ENCODE assay signal across 13 cellular contexts in the genomic region with DNA sequence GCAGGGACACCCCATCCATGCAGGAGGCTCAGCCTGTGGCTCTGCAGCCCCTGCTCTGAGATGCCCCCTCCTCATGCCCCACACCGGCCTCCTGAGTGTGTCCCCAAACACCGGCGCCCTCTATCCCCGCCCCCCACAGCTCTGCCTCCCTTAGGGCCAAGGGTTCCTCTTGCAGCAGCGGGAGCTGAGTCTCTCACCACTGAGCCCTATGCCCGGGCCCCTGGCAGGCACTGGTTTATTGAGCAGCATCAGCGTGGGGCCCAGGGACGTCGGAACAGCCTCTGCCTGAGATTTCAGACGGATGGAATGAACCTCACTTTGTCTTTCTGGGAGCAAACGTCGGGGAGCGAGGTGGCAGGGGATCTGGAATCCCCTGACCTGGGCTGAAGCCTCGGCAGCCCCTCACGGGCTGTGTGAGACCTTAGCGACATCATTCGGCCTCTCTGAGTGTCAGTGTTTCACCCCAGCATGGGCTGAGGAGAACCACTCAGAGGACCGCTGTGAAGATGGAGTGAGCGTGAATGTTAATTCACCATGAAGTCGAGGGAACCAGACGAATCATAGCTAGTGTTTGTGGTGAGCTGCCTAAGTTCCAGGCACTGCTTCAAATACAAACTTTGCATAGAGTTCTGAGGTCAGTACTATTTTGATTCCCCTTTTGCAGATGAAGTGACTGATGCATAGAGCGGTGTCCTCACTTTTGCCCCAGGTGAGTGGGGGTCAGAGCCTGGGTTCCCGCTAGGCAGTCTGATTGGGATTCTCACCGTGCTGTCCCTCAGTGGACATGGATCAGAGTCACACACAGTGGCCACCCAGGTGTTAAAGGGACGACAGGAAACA. TPM values are rescaled to one million over a fixed set of nuclear protein-coding genes. Genes with fewer than 3 reads are reported as not detected.
DNase-seq lines count a peak whose midpoint lies in the region; ATAC-seq, FAIRE-seq and TF ChIP-seq lines count a peak whose summit lies in the region.
"Had no signal": no experiment of that assay in that cellular context is flagged by ENCODE, and none has a peak within 500 bp of the region (broad histone marks: within the 10 kb centered on the region; RNA-seq: fewer than 3 reads in every experiment).

No MANE protein-coding gene starts in this region.

- no peak for DNase-seq in activated naive CD4-positive, alpha-beta T cell treated with anti-CD3 and anti-CD28 coated beads, Interleukin-2, amount 50 U/mL, for 72 hours (ENCODE audit: low spot score in 2 of 2)
- DNase-seq in activated naive CD4-positive, alpha-beta T cell (lab: John Stamatoyannopoulos, UW), result no peak
- DNase-seq in RWPE1 (ENCODE audit: low spot score) (no peak), D721Med (ENCODE audit: insufficient read length, low spot score) (no peak), globus pallidus (ENCODE audit: low spot score) (no peak), suprapubic skin (ENCODE audit: low spot score in 2 of 2) (no peak)
- DNase-seq: adrenal gland, NCI-H1417 treated with DMSO at 0.1 percent for 48 hours, T-helper 9 cell had no signal

- TF ChIP-seq EP300 in gastroesophageal sphincter (IDR thresholded peaks at IDR 0.05) (no peak), suprapubic skin (IDR thresholded peaks at IDR 0.05) (no peak)

- POLR2A ChIA-PET in RWPE1 (lab: Yijun Ruan, JAX; ENCODE audit: low non-redundant PET), result no interaction called here

- TF ChIP-seq CTCF in RWPE1 (conservative IDR thresholded peaks at IDR 0.05; ENCODE audit: low read depth) (no peak), D721Med (IDR thresholded peaks at IDR 0.05; ENCODE audit: insufficient read depth, missing control alignments) (no peak), gastroesophageal sphincter (IDR thresholded peaks at IDR 0.05) (no peak), suprapubic skin (IDR thresholded peaks at IDR 0.05) (no peak)

- ATAC-seq in activated naive CD4-positive, alpha-beta T cell treated with anti-CD3 and anti-CD28 coated beads, Interleukin-2, amount 50 U/mL, for 72 hours, result peak; percentile 56 to 61
- ATAC-seq in HG02840 (IDR thresholded peaks at IDR 0.05; ENCODE audit: low FRiP score, unreplicated experiment), result peak; percentile 44
- no peak for ATAC-seq in gastroesophageal sphincter

- no peaks in the 10 kb centered on the region for H3K9me3 Mint-ChIP-seq in activated naive CD4-positive, alpha-beta T cell treated with anti-CD3 and anti-CD28 coated beads, Interleukin-2, amount 50 U/mL, for 72 hours
- H3K9me3 Mint-ChIP-seq: neural crest cell had no signal

- no peak for TF ChIP-seq POLR2A in gastroesophageal sphincter (IDR thresholded peaks at IDR 0.05)
- TF ChIP-seq POLR2A in suprapubic skin (IDR thresholded peaks at IDR 0.05), result no peak

- H3K4me3 ChIP-seq in gastroesophageal sphincter (no peak overlapping the region), suprapubic skin (no peak overlapping the region)
- H3K4me3 ChIP-seq: adrenal gland, hepatocyte had no signal

- H3K27ac Mint-ChIP-seq in activated naive CD4-positive, alpha-beta T cell treated with anti-CD3 and anti-CD28 coated beads, Interleukin-2, amount 50 U/mL, for 72 hours, result peak overlapping the region in 1 of 2 donors; percentile 74

- CTCF ChIA-PET in RWPE1 (lab: Yijun Ruan, JAX), result interaction anchor here (0.7 kb wide), 1 partner anchor 81 kb away, joined by 4 read pairs; no protein-coding TSS in a partner anchor

- H3K27me3 ChIP-seq in gastroesophageal sphincter, result peaks cover 18% of the 10 kb centered on the region
- H3K27me3 ChIP-seq in suprapubic skin, result peaks cover 4% of the 10 kb centered on the region

- no peak for FAIRE-seq in D721Med (lab: Jason Lieb, UNC)

- WGBS in gastroesophageal sphincter (ENCODE audit: low coverage in 1 of 2), 2 donors, result 65 to 79% methylated on average over 5 to 6 of the region's 25 CpGs
- 73% methylated on average over 25 of the region's 25 CpGs for WGBS in suprapubic skin

- peak overlapping the region; percentile 99 for H3K27ac ChIP-seq in RWPE1
- H3K27ac ChIP-seq in gastroesophageal sphincter, result no peak overlapping the region
- no peak overlapping the region for H3K27ac ChIP-seq in suprapubic skin
- H3K27ac ChIP-seq: adrenal gland, hepatocyte had no signal

- no peaks in the 10 kb centered on the region for H3K36me3 Mint-ChIP-seq in activated naive CD4-positive, alpha-beta T cell treated with anti-CD3 and anti-CD28 coated beads, Interleukin-2, amount 50 U/mL, for 72 hours

- H3K9me3 ChIP-seq in gastroesophageal sphincter, result no peaks in the 10 kb centered on the region
- no peaks in the 10 kb centered on the region for H3K9me3 ChIP-seq in suprapubic skin
- H3K9me3 ChIP-seq: adrenal gland had no signal

- peaks cover 0 to 12% (median 8%) of the 10 kb centered on the region in 3 donors for H3K4me1 ChIP-seq in gastroesophageal sphincter
- peaks cover 34% of the 10 kb centered on the region for H3K4me1 ChIP-seq in suprapubic skin

- H3K36me3 ChIP-seq in gastroesophageal sphincter (no peaks in the 10 kb centered on the region), suprapubic skin (no peaks in the 10 kb centered on the region)
- H3K36me3 ChIP-seq: adrenal gland had no signal

RNA-seq across cellular contexts. Expression of a gene that starts 5.3 kb away (rescaled TPM):
- total RNA-seq in activated naive CD4-positive, alpha-beta T cell treated with anti-CD3 and anti-CD28 coated beads, Interleukin-2, amount 50 U/mL, for 72 hours, result 1 to 10 TPM in 1 of 2 donors, under 1 TPM in 1; 0.46 to 1.4 TPM
- total RNA-seq in gastroesophageal sphincter (1 to 10 TPM in 1 of 4 donors, under 1 TPM in 2, not detected in 1; 0.52 to 1.9 (median 0.94) TPM), suprapubic skin (10 to 100 TPM; 11.0 to 13.0 (median 11.4) TPM)

RNA-seq across cellular contexts. Expression of a gene that starts 43.2 kb away (rescaled TPM):
- 10 to 100 TPM; 31.0 to 38.6 TPM for total RNA-seq in activated naive CD4-positive, alpha-beta T cell treated with anti-CD3 and anti-CD28 coated beads, Interleukin-2, amount 50 U/mL, for 72 hours
- total RNA-seq in gastroesophageal sphincter (10 to 100 TPM; 23.4 to 32.5 (median 26.8) TPM), suprapubic skin (10 to 100 TPM; 20.4 to 39.5 (median 23.9) TPM)

RNA-seq across cellular contexts. Expression of a gene that starts 43.3 kb away (rescaled TPM):
- 100 to 1,000 TPM; 397 to 558 TPM for total RNA-seq in activated naive CD4-positive, alpha-beta T cell treated with anti-CD3 and anti-CD28 coated beads, Interleukin-2, amount 50 U/mL, for 72 hours
- total RNA-seq in gastroesophageal sphincter (100 to 1,000 TPM; 465 to 597 (median 507) TPM), suprapubic skin (100 to 1,000 TPM; 369 to 505 (median 459) TPM)

Comparison
In these comparisons a context has a peak if more than half of its experiments do, and no peak if none do; other contexts are left out.
1. RNA of a gene that starts 5.3 kb away (total RNA-seq): 11.0 to 13.0 TPM in suprapubic skin; 0.46 to 1.4 TPM in activated naive CD4-positive, alpha-beta T cell treated with anti-CD3 and anti-CD28 coated beads, Interleukin-2, amount 50 U/mL, for 72 hours and 0.52 to 1.9 TPM in gastroesophageal sphincter; every median in the first group is over 4 times any median in the second.